In genomic region chr1:66168919-66169725, GRCh38 we compare ENCODE assay signal across 15 cellular contexts.
DNase-seq lines count a peak whose midpoint lies in the region; ATAC-seq, FAIRE-seq and TF ChIP-seq lines count a peak whose summit lies in the region.
"Had no signal": no experiment of that assay in that cellular context is flagged by ENCODE, and none has a peak within 500 bp of the region (broad histone marks: within the 10 kb centered on the region; RNA-seq: fewer than 3 reads in every experiment).

No MANE protein-coding gene starts in this region.

- H3K9me3 Mint-ChIP-seq in astrocyte (ENCODE audit: unreplicated experiment): peaks cover 2% of the 10 kb centered on the region
- H3K9me3 Mint-ChIP-seq: nephron had no signal

- no peaks in the 10 kb centered on the region for H3K79me2 ChIP-seq in astrocyte (ENCODE audit: insufficient read depth, low read length)

- H3K36me3 Mint-ChIP-seq in astrocyte (ENCODE audit: low read depth, unreplicated experiment): no peaks in the 10 kb centered on the region

- no peaks in the 10 kb centered on the region for H4K20me1 ChIP-seq in astrocyte (ENCODE audit: insufficient read depth, low read length)

- no peak overlapping the region for H3K4me3 Mint-ChIP-seq in astrocyte (ENCODE audit: unreplicated experiment)
- H3K4me3 Mint-ChIP-seq: nephron had no signal

- no peaks in the 10 kb centered on the region for H3K36me3 ChIP-seq in astrocyte (ENCODE audit: insufficient read depth, low read length)
- no peaks in the 10 kb centered on the region for H3K36me3 ChIP-seq in skeletal muscle tissue (ENCODE audit: control insufficient read depth in 3 of 3, insufficient read depth in 3 of 3, low read length in 3 of 3)
- H3K36me3 ChIP-seq: esophagus muscularis mucosa had no signal

- H3K9me3 ChIP-seq in astrocyte (ENCODE audit: insufficient read depth, low read depth, low read length): no peaks in the 10 kb centered on the region
- no peaks in the 10 kb centered on the region for H3K9me3 ChIP-seq in skeletal muscle tissue (ENCODE audit: control insufficient read depth in 3 of 3, low read length in 3 of 3)
- H3K9me3 ChIP-seq: esophagus muscularis mucosa had no signal

- peak; percentile 20 for DNase-seq in NCI-H82 (lab: John Stamatoyannopoulos, UW)
- DNase-seq in NCI-H82 treated with DMSO at 0.1 percent for 48 hours (lab: John Stamatoyannopoulos, UW; ENCODE audit: unreplicated experiment): no peak
- DNase-seq in NAMALWA (ENCODE audit: low spot score): peak; percentile 10
- peak; percentile 48 for DNase-seq in astrocyte (ENCODE audit: low read depth)
- no peak for DNase-seq in ecto neural progenitor cell (ENCODE audit: low spot score)
- no peak for DNase-seq in kidney tubule cell (ENCODE audit: low spot score)
- DNase-seq: ACHN; activated CD8-positive, alpha-beta memory T cell treated with anti-CD3 and anti-CD28 coated beads, Interleukin-2, amount 50 U/mL, for 4 hours; NK-92 treated with Interleukin-12 subunit alpha and Interleukin-12 subunit beta, amount 100 ng/mL, for 24 hours had no signal

- no peaks in the 10 kb centered on the region for H3K27me3 Mint-ChIP-seq in astrocyte (ENCODE audit: low read depth, unreplicated experiment)

- peaks cover 18% of the 10 kb centered on the region for H3K4me1 Mint-ChIP-seq in astrocyte (ENCODE audit: low read depth, unreplicated experiment)

- no peak for TF ChIP-seq CTCF in astrocyte (IDR thresholded peaks at IDR 0.05; ENCODE audit: insufficient read depth, low read depth, low read length)

- H3K4me2 ChIP-seq in astrocyte (ENCODE audit: low read length): peak overlapping the region; percentile 3
- H3K4me2 ChIP-seq: KMS-11 had no signal

- H3K27me3 ChIP-seq in astrocyte (ENCODE audit: insufficient read depth, low read length) (no peaks in the 10 kb centered on the region), skeletal muscle tissue (ENCODE audit: control insufficient read depth in 3 of 3, insufficient read depth in 3 of 3, low read length in 3 of 3) (no peaks in the 10 kb centered on the region)
- H3K27me3 ChIP-seq: esophagus muscularis mucosa had no signal

- no peak overlapping the region for H3K9ac ChIP-seq in astrocyte (ENCODE audit: low read length)
- peak overlapping the region in 2 of 3 donors; percentile 5 to 25 for H3K9ac ChIP-seq in skeletal muscle tissue (ENCODE audit: low read depth in 1 of 3, low read length in 3 of 3)
- H3K9ac ChIP-seq: KMS-11 had no signal

- H3K4me3 ChIP-seq in astrocyte (ENCODE audit: insufficient read depth, low read depth, low read length) (no peak overlapping the region), skeletal muscle tissue (ENCODE audit: low read length in 3 of 3) (no peak overlapping the region)
- H3K4me3 ChIP-seq: esophagus muscularis mucosa had no signal

- H3K4me1 ChIP-seq in astrocyte (ENCODE audit: insufficient read depth, low read length): no peaks in the 10 kb centered on the region
- peaks cover 0 to 8% (median 3%) of the 10 kb centered on the region in 3 donors for H3K4me1 ChIP-seq in skeletal muscle tissue (ENCODE audit: control insufficient read depth in 3 of 3, insufficient read depth in 3 of 3, low read length in 3 of 3)

- no peak overlapping the region for H2AFZ ChIP-seq in astrocyte (ENCODE audit: low read depth, low read length)

- H3K27ac ChIP-seq in astrocyte (ENCODE audit: low read depth, low read length) (no peak overlapping the region), skeletal muscle tissue (ENCODE audit: low read depth, low read length) (no peak overlapping the region)
- H3K27ac ChIP-seq: KMS-11 had no signal

- no peak for FAIRE-seq in astrocyte (lab: Jason Lieb, UNC)
- FAIRE-seq: bronchial epithelial cell had no signal

- ATAC-seq in GM19023 (IDR thresholded peaks at IDR 0.05; ENCODE audit: unreplicated experiment): no peak

- peak overlapping the region; percentile 37 for H3K27ac Mint-ChIP-seq in astrocyte (ENCODE audit: unreplicated experiment)

Comparison
In these comparisons a context has a peak if more than half of its experiments do, and no peak if none do; other contexts are left out.
1. DNase-seq: peak in NCI-H82 (single experiment), NAMALWA (single experiment) and astrocyte (single experiment); none in NCI-H82 treated with DMSO at 0.1 percent for 48 hours (single experiment), ecto neural progenitor cell (single experiment) and kidney tubule cell (single experiment).